ENCODE assay signal across 19 cellular contexts in genomic region chr15:89746386-89746974, GRCh38. TPM values are rescaled to one million over a fixed set of nuclear protein-coding genes. Genes with fewer than 3 reads are reported as not detected.
"Had no signal": no experiment of that assay in that cellular context is flagged by ENCODE, and none has a peak within 500 bp of the region (broad histone marks: within the 10 kb centered on the region; RNA-seq: fewer than 3 reads in every experiment).

No MANE protein-coding gene starts in this region.

- H3K27me3 ChIP-seq: ascending aorta, pancreas, vagina had no signal

- H2AFZ ChIP-seq: neural progenitor cell had no signal

- H3K36me3 ChIP-seq: ascending aorta, neural progenitor cell, pancreas, tibial artery, vagina had no signal

- H3K27ac ChIP-seq: ascending aorta, epithelial cell of prostate, neural progenitor cell, pancreas, tibial artery, vagina had no signal

- FAIRE-seq: frontal cortex, islet of Langerhans, pancreas had no signal

- ATAC-seq: activated CD4-positive, alpha-beta T cell treated with anti-CD3 and anti-CD28 coated beads for 36 hours; pancreas had no signal

- H3K4me3 ChIP-seq: ascending aorta, lung, neural progenitor cell, pancreas, tibial artery, vagina had no signal

- H3K9me3 ChIP-seq: ascending aorta, pancreas, tibial artery, vagina had no signal

- H3K9ac ChIP-seq: neural progenitor cell had no signal

- DNase-seq: activated CD4-positive, alpha-beta memory T cell treated with anti-CD3 and anti-CD28 coated beads, Interleukin-2, amount 10 ng/mL, durations not matched to agents 7 days and 5 days; activated CD4-positive, alpha-beta T cell treated with anti-CD3 and anti-CD28 coated beads for 36 hours; activated naive CD4-positive, alpha-beta T cell treated with anti-CD3 and anti-CD28 coated beads, Interleukin-2, amount 10 ng/mL, durations not matched to agents 7 days and 5 days; activated T-cell treated with anti-CD3 and anti-CD28 coated beads, Interleukin-2, amount 50 U/mL, for 24 hours; head of caudate nucleus; naive B cell; pancreas; stimulated activated CD4-positive, alpha-beta T cell treated with anti-CD3 and anti-CD28 coated beads, Interleukin-4, amount 100 ng/mL, for 1 hour; tibial artery had no signal

- H3K4me1 ChIP-seq: neural progenitor cell had no signal

RNA-seq across cellular contexts. Expression of gene MESP2, which starts 29.7 kb away (rescaled TPM):
- total RNA-seq: activated CD4-positive, alpha-beta memory T cell treated with anti-CD3 and anti-CD28 coated beads, Interleukin-2, amount 10 ng/mL, durations not matched to agents 7 days and 5 days; ascending aorta; dermis microvascular lymphatic vessel endothelial cell; frontal cortex; vagina had no signal

RNA-seq across cellular contexts. Expression of gene WDR93, which starts 55.9 kb away (rescaled TPM):
- total RNA-seq: activated CD4-positive, alpha-beta memory T cell treated with anti-CD3 and anti-CD28 coated beads, Interleukin-2, amount 10 ng/mL, durations not matched to agents 7 days and 5 days; activated CD4-positive, alpha-beta T cell treated with anti-CD3 and anti-CD28 coated beads for 36 hours; ascending aorta; bronchial epithelial cell; chondrocyte; dermis microvascular lymphatic vessel endothelial cell; vagina had no signal
